Comparison of ENCODE assay signal across 1 cellular context in genomic region chr1:169886931-169887330, GRCh38.
TF ChIP-seq lines count a peak whose summit lies in the region.

No MANE protein-coding gene starts in this region.

TF ChIP-seq in IMR-90, 13 proteins besides CTCF, POLR2A, EP300 and RAD21:
- TF ChIP-seq NFE2L2 (IDR thresholded peaks at IDR 0.05; ENCODE audit: low read depth, low read length) (no peak), CHD1 (IDR thresholded peaks at IDR 0.05; ENCODE audit: low read depth, low read length) (no peak), RFX5 (IDR thresholded peaks at IDR 0.05; ENCODE audit: low read depth, low read length) (no peak), RCOR1 (IDR thresholded peaks at IDR 0.05; ENCODE audit: insufficient replicate concordance, low read length) (no peak), USF2 (IDR thresholded peaks at IDR 0.05; ENCODE audit: low read depth, low read length) (no peak), CEBPB (IDR thresholded peaks at IDR 0.05; ENCODE audit: low read depth, low read length) (no peak), FOS (IDR thresholded peaks at IDR 0.05; ENCODE audit: low read depth, low read length) (no peak), BHLHE40 (IDR thresholded peaks at IDR 0.05; ENCODE audit: low read depth, low read length) (no peak), MXI1 (IDR thresholded peaks at IDR 0.05; ENCODE audit: borderline replicate concordance, low read depth, low read length) (no peak), ELK1 (IDR thresholded peaks at IDR 0.05; ENCODE audit: borderline replicate concordance, low read depth, low read length) (no peak), MAZ (IDR thresholded peaks at IDR 0.05; ENCODE audit: borderline replicate concordance, low read depth, low read length) (no peak), SMC3 (IDR thresholded peaks at IDR 0.05; ENCODE audit: low read depth, low read length) (no peak)
